Comparison of ENCODE assay signal across 7 cellular contexts in genomic region chr19:9538183-9539058, GRCh38. TPM values are rescaled to one million over a fixed set of nuclear protein-coding genes. Genes with fewer than 3 reads are reported as not detected.
DNase-seq lines count a peak whose midpoint lies in the region; ATAC-seq lines count a peak whose summit lies in the region.

ZNF426 (minus strand) TSS chr19:9538645; CDS start chr19:9536232, 2,413 bp downstream.

- CTCF ChIA-PET in activated CD8-positive, alpha-beta memory T cell treated with anti-CD3 and anti-CD28 coated beads, Interleukin-2, amount 10 ng/mL, durations not matched to agents 7 days and 5 days (lab: Charles Lee): no interaction called here

- peak within 1 kb of the TSS; percentile 96 for H3K4me3 ChIP-seq in endocrine pancreas (ENCODE audit: control insufficient read depth, insufficient read depth, low read length)

- peak within 1 kb of the TSS; percentile 89 for H3K9ac ChIP-seq in endocrine pancreas (ENCODE audit: control insufficient read depth, insufficient read depth, low read length)

- H3K4me1 ChIP-seq in endocrine pancreas (ENCODE audit: control insufficient read depth, insufficient read depth, low read length): no peaks in the 10 kb centered on the region

- H3K36me3 ChIP-seq in endocrine pancreas (ENCODE audit: control insufficient read depth, insufficient read depth, low read length): peaks cover 26% of the 10 kb centered on the region

- peaks cover 58% of the 10 kb centered on the region for H3K36me3 Mint-ChIP-seq in activated CD8-positive, alpha-beta memory T cell treated with anti-CD3 and anti-CD28 coated beads, Interleukin-2, amount 10 ng/mL, durations not matched to agents 7 days and 5 days
- peaks cover 34% of the 10 kb centered on the region for H3K36me3 Mint-ChIP-seq in memory B cell

- no peaks in the 10 kb centered on the region for H3K9me3 ChIP-seq in endocrine pancreas (ENCODE audit: control insufficient read depth, low read length)

- H3K27me3 ChIP-seq in endocrine pancreas (ENCODE audit: control insufficient read depth, insufficient read depth, low read length): no peaks in the 10 kb centered on the region

- H3K27me3 Mint-ChIP-seq in activated CD8-positive, alpha-beta memory T cell treated with anti-CD3 and anti-CD28 coated beads, Interleukin-2, amount 10 ng/mL, durations not matched to agents 7 days and 5 days: no peaks in the 10 kb centered on the region
- no peaks in the 10 kb centered on the region for H3K27me3 Mint-ChIP-seq in memory B cell

- peaks cover 31% of the 10 kb centered on the region for H3K9me3 Mint-ChIP-seq in activated CD8-positive, alpha-beta memory T cell treated with anti-CD3 and anti-CD28 coated beads, Interleukin-2, amount 10 ng/mL, durations not matched to agents 7 days and 5 days (ENCODE audit: low read depth)
- peaks cover 9% of the 10 kb centered on the region for H3K9me3 Mint-ChIP-seq in memory B cell

- peaks cover 21% of the 10 kb centered on the region for H3K4me1 Mint-ChIP-seq in activated CD8-positive, alpha-beta memory T cell treated with anti-CD3 and anti-CD28 coated beads, Interleukin-2, amount 10 ng/mL, durations not matched to agents 7 days and 5 days
- H3K4me1 Mint-ChIP-seq in memory B cell: peaks cover 10% of the 10 kb centered on the region

- peak within 1 kb of the TSS; percentile 98 for H3K27ac Mint-ChIP-seq in activated CD8-positive, alpha-beta memory T cell treated with anti-CD3 and anti-CD28 coated beads, Interleukin-2, amount 10 ng/mL, durations not matched to agents 7 days and 5 days
- peak within 1 kb of the TSS; percentile 99 for H3K27ac Mint-ChIP-seq in memory B cell

- ATAC-seq in GM18511 (IDR thresholded peaks at IDR 0.05; ENCODE audit: unreplicated experiment) (peak; percentile 72), HG03469 (IDR thresholded peaks at IDR 0.05; ENCODE audit: unreplicated experiment) (peak; percentile 46), memory B cell (ENCODE audit: low read depth) (peak; percentile 98)
- ATAC-seq in activated CD8-positive, alpha-beta memory T cell treated with anti-CD3 and anti-CD28 coated beads, Interleukin-2, amount 10 ng/mL, durations not matched to agents 7 days and 5 days: peak; percentile 96

- peak within 1 kb of the TSS; percentile 88 for H3K4me3 Mint-ChIP-seq in activated CD8-positive, alpha-beta memory T cell treated with anti-CD3 and anti-CD28 coated beads, Interleukin-2, amount 10 ng/mL, durations not matched to agents 7 days and 5 days
- H3K4me3 Mint-ChIP-seq in memory B cell: peak within 1 kb of the TSS; percentile 94

- DNase-seq in NOMO-1 (lab: John Stamatoyannopoulos, UW; ENCODE audit: unreplicated experiment in 2 of 2) (peak; percentile 86 to 90), memory B cell (ENCODE audit: low spot score in 2 of 2) (peak; percentile 81 to 86)
- DNase-seq in activated CD8-positive, alpha-beta memory T cell treated with anti-CD3 and anti-CD28 coated beads, Interleukin-2, amount 10 ng/mL, durations not matched to agents 7 days and 5 days: peak; percentile 93
- DNase-seq in stimulated activated CD4-positive, alpha-beta T cell treated with anti-CD3 and anti-CD28 coated beads, TNF-alpha, amount 100 ng/mL, for 48 hours (ENCODE audit: low read depth in 3 of 3): peak; percentile 80 to 81 (median 80)

RNA-seq across cellular contexts. Expression of gene ZNF426, which starts in this region (rescaled TPM):
- 10 to 100 TPM; 12.7 to 13.9 TPM for total RNA-seq in activated CD8-positive, alpha-beta memory T cell treated with anti-CD3 and anti-CD28 coated beads, Interleukin-2, amount 10 ng/mL, durations not matched to agents 7 days and 5 days

Comparison
In these comparisons a context has a peak if more than half of its experiments do, and no peak if none do; other contexts are left out.
1. Peak in every context shown above with its lines: DNase-seq, ATAC-seq and H3K4me3 ChIP-seq.
2. ATAC-seq: peak in every context shown above with its lines; median percentile 98 in memory B cell; 96 in activated CD8-positive, alpha-beta memory T cell treated with anti-CD3 and anti-CD28 coated beads, Interleukin-2, amount 10 ng/mL, durations not matched to agents 7 days and 5 days; 72 in GM18511; 46 in HG03469.